ENCODE assay signal across 8 cellular contexts in genomic region chr15:90901159-90901798, GRCh38. TPM values are rescaled to one million over a fixed set of nuclear protein-coding genes. Genes with fewer than 3 reads are reported as not detected.
DNase-seq lines count a peak whose midpoint lies in the region; ATAC-seq, FAIRE-seq and TF ChIP-seq lines count a peak whose summit lies in the region.
"Not testable (repeated sequence)": the region's sequence is repeated elsewhere in the genome, so short reads cannot be mapped to it uniquely, and the experiment has no call there.

No MANE protein-coding gene starts in this region.

- H3K4me3 Mint-ChIP-seq in activated CD8-positive, alpha-beta T cell treated with anti-CD3 and anti-CD28 coated beads for 36 hours, result peak overlapping the region; percentile 85
- H3K4me3 Mint-ChIP-seq in glutamatergic neuron (ENCODE audit: unreplicated experiment), result peak overlapping the region; percentile 89
- H3K4me3 Mint-ChIP-seq in type B pancreatic cell, result peak overlapping the region; percentile 94

- peak overlapping the region; percentile 54 for H2AFZ ChIP-seq in GM12878 (ENCODE audit: control insufficient read depth, low read depth, low read length)

- not testable (repeated sequence) for TF ChIP-seq EP300 in GM12878 (IDR thresholded peaks at IDR 0.05; ENCODE audit: borderline replicate concordance in 1 of 2, control insufficient read depth in 1 of 2, low read depth in 2 of 2, low read length in 2 of 2)

- H3K36me3 ChIP-seq in GM12878 (ENCODE audit: control insufficient read depth in 2 of 2, insufficient read depth in 2 of 2, low read length in 1 of 2) (peaks cover 8 to 14% of the 10 kb centered on the region in 2 experiments; a peak in 3 of 4 replicates), mucosa of stomach (ENCODE audit: control insufficient read depth, insufficient read depth, low read length) (peaks cover 14% of the 10 kb centered on the region), psoas muscle (ENCODE audit: insufficient read depth in 1 of 2, low read depth in 1 of 2) (peaks cover 0 to 24% of the 10 kb centered on the region in 2 donors)

- in situ Hi-C loops in GM12878 (cut with MboI), result not testable (repeated sequence)

- peaks cover 19% of the 10 kb centered on the region for H3K36me3 Mint-ChIP-seq in activated CD8-positive, alpha-beta T cell treated with anti-CD3 and anti-CD28 coated beads for 36 hours (ENCODE audit: low read depth)
- not testable (repeated sequence) for H3K36me3 Mint-ChIP-seq in glutamatergic neuron (ENCODE audit: unreplicated experiment); type B pancreatic cell

- not testable (repeated sequence) for DNase-seq in GM12864 (ENCODE audit: low read depth); activated CD8-positive, alpha-beta T cell treated with anti-CD3 and anti-CD28 coated beads for 36 hours; GM12878 (ENCODE audit: low read depth, low spot score); glutamatergic neuron; type B pancreatic cell (ENCODE audit: extremely low spot score, unreplicated experiment)
- peak; percentile 68 for DNase-seq in OCI-M1 (lab: John Stamatoyannopoulos, UW)
- DNase-seq in psoas muscle, result peak in 1 of 2 donors; percentile 23

- not testable (repeated sequence) for FAIRE-seq in GM12878 (lab: Jason Lieb, UNC)

- H3K79me2 ChIP-seq in GM12878 (ENCODE audit: control insufficient read depth, insufficient read depth, low read length), result peaks cover 18% of the 10 kb centered on the region

- RAD21 ChIA-PET in GM12878 (lab: Charles Lee; ENCODE audit: unreplicated experiment), result interaction anchor here (1.1 to 9.2 kb wide), 4 partner anchors 15 to 53 kb away, joined by 3 to 193 read pairs (median 20); partner anchors contain the start of genes HDDC3, RCCD1 and UNC45A

- H3K4me1 ChIP-seq in GM12878 (ENCODE audit: control insufficient read depth, insufficient read depth, low read length) (peaks cover 29% of the 10 kb centered on the region), mucosa of stomach (ENCODE audit: control insufficient read depth, insufficient read depth, low read length) (peaks cover 18% of the 10 kb centered on the region), psoas muscle (peaks cover 20% of the 10 kb centered on the region)

- SMC1A ChIA-PET in GM12878 (lab: Charles Lee; ENCODE audit: uncharacterized antibody, unreplicated experiment), result interaction anchor here (0.6 to 12.3 kb wide), 7 partner anchors 24 to 186 kb away, joined by 3 to 225 read pairs (median 3); partner anchors contain the start of genes HDDC3 and UNC45A

- peak overlapping the region; percentile 46 for H3K4me2 ChIP-seq in GM12878 (ENCODE audit: control insufficient read depth, insufficient read depth)

- H3K9me3 ChIP-seq in GM12878 (replicated peaks; ENCODE audit: control insufficient read depth, insufficient read depth, low read length); mucosa of stomach (ENCODE audit: control insufficient read depth, low read length); psoas muscle: not testable (repeated sequence)

- H3K9me3 Mint-ChIP-seq in activated CD8-positive, alpha-beta T cell treated with anti-CD3 and anti-CD28 coated beads for 36 hours; glutamatergic neuron (ENCODE audit: unreplicated experiment); type B pancreatic cell: not testable (repeated sequence)

- peaks cover 24% of the 10 kb centered on the region for H3K4me1 Mint-ChIP-seq in activated CD8-positive, alpha-beta T cell treated with anti-CD3 and anti-CD28 coated beads for 36 hours (ENCODE audit: low read depth)
- H3K4me1 Mint-ChIP-seq in glutamatergic neuron (ENCODE audit: low read depth, unreplicated experiment); type B pancreatic cell (ENCODE audit: unreplicated experiment): not testable (repeated sequence)

- TF ChIP-seq POLR2A in GM12878 (IDR thresholded peaks at IDR 0.05; ENCODE audit: low read depth, low read length), result not testable (repeated sequence)

- POLR2A ChIA-PET in activated CD8-positive, alpha-beta T cell treated with anti-CD3 and anti-CD28 coated beads for 36 hours (lab: Charles Lee), result interaction anchor here (0.6 to 14.2 kb wide), 8 partner anchors 7 to 935 kb away, joined by 3 to 133 read pairs (median 4); partner anchors contain the start of genes HDDC3, RCCD1 and UNC45A
- POLR2A ChIA-PET in GM12878 (lab: Charles Lee), result interaction anchor here (0.6 to 7.6 kb wide), 5 partner anchors 23 to 245 kb away, joined by 3 to 113 read pairs (median 3); partner anchors contain the start of genes HDDC3 and UNC45A

- not testable (repeated sequence) for H3K27me3 Mint-ChIP-seq in activated CD8-positive, alpha-beta T cell treated with anti-CD3 and anti-CD28 coated beads for 36 hours; type B pancreatic cell
- peaks cover 11% of the 10 kb centered on the region for H3K27me3 Mint-ChIP-seq in glutamatergic neuron (ENCODE audit: unreplicated experiment)

- WGBS in GM12878 (ENCODE audit: insufficient coverage, insufficient replicate concordance, low lambda C conversion rate, missing lambda C conversion rate), result 48% methylated on average over 6 of the region's 6 CpGs
- WGBS in psoas muscle, 3 donors, result 82 to 90% (median 85%) methylated on average over 6 of the region's 6 CpGs

- intact Hi-C loops in activated CD8-positive, alpha-beta T cell treated with anti-CD3 and anti-CD28 coated beads for 36 hours (cut with micrococcal nuclease); GM12878 (cut with micrococcal nuclease; ENCODE audit: unreplicated experiment); psoas muscle (cut with DNase I): not testable (repeated sequence)

- not testable (repeated sequence) for TF ChIP-seq RAD21 in GM12878 (IDR thresholded peaks at IDR 0.05; ENCODE audit: insufficient read depth, low read depth, low read length)

- CTCF ChIA-PET in activated CD8-positive, alpha-beta T cell treated with anti-CD3 and anti-CD28 coated beads for 36 hours (lab: Charles Lee), result interaction anchor here (0.6 to 16.4 kb wide), 7 partner anchors 16 to 301 kb away, joined by 3 to 255 read pairs (median 7); partner anchors contain the start of genes BLM, FES, HDDC3 and UNC45A
- CTCF ChIA-PET in GM12878 (lab: Yijun Ruan, JAX), result interaction anchor here (0.7 to 15.1 kb wide), 8 partner anchors 12 to 365 kb away, joined by 3 to 480 read pairs (median 4); partner anchors contain the start of genes HDDC3 and UNC45A

- not testable (repeated sequence) for H3K27me3 ChIP-seq in GM12878 (replicated peaks in 1 of 2; ENCODE audit: control insufficient read depth in 2 of 2, insufficient read depth in 2 of 2, low read length in 1 of 2); mucosa of stomach (ENCODE audit: control insufficient read depth, insufficient read depth, low read length); psoas muscle (ENCODE audit: insufficient read depth in 3 of 3, low read length in 2 of 3)

- not testable (repeated sequence) for BruUV-seq in GM12878 (replicated peaks; lab: Mats Ljungman, UMichigan)

- H3K4me3 ChIP-seq in GM12864 (ENCODE audit: low read depth, low read length) (peak overlapping the region; percentile 84; the same call in 1 of the 2 replicates), GM12878 (peak overlapping the region; percentile 67), mucosa of stomach (ENCODE audit: low read length) (peak overlapping the region; percentile 85), psoas muscle (peak overlapping the region; percentile 69)

- not testable (repeated sequence) for H4K20me1 ChIP-seq in GM12878 (ENCODE audit: control insufficient read depth, insufficient read depth)

- H3K27ac Mint-ChIP-seq in activated CD8-positive, alpha-beta T cell treated with anti-CD3 and anti-CD28 coated beads for 36 hours, result peak overlapping the region; percentile 94
- H3K27ac Mint-ChIP-seq in glutamatergic neuron (ENCODE audit: unreplicated experiment), result not testable (repeated sequence)
- peak overlapping the region; percentile 92 for H3K27ac Mint-ChIP-seq in type B pancreatic cell

- not testable (repeated sequence) for TF ChIP-seq CTCF in GM12864 (IDR thresholded peaks at IDR 0.05; ENCODE audit: low read depth, low read length, missing control alignments); activated CD8-positive, alpha-beta T cell treated with anti-CD3 and anti-CD28 coated beads for 36 hours (IDR thresholded peaks at IDR 0.05); GM12878 (IDR thresholded peaks at IDR 0.05 in 2 of 3, conservative IDR thresholded peaks at IDR 0.05 in 1 of 3; ENCODE audit: control insufficient read depth in 2 of 3, extremely low read depth in 1 of 3, insufficient read depth in 1 of 3, low read depth in 3 of 3, low read length in 3 of 3); glutamatergic neuron (IDR thresholded peaks at IDR 0.05; ENCODE audit: partially characterized antibody, unreplicated experiment); psoas muscle (IDR thresholded peaks at IDR 0.05); type B pancreatic cell (conservative IDR thresholded peaks at IDR 0.05)

- not testable (repeated sequence) for ATAC-seq in activated CD8-positive, alpha-beta T cell treated with anti-CD3 and anti-CD28 coated beads for 36 hours; GM12878; psoas muscle

- H3K9ac ChIP-seq in GM12878 (ENCODE audit: control insufficient read depth, insufficient read depth, low read length) (peak overlapping the region; percentile 54), mucosa of stomach (ENCODE audit: low read length) (peak overlapping the region; percentile 84)

- H3K27ac ChIP-seq in GM12878 (ENCODE audit: control insufficient read depth, insufficient read depth) (peak overlapping the region; percentile 62), psoas muscle (peak overlapping the region; percentile 95)

RNA-seq across cellular contexts. Expression of gene MAN2A2, which starts 1.8 kb away (rescaled TPM):
- 10 to 100 TPM; 85.0 to 87.7 TPM for total RNA-seq in activated CD8-positive, alpha-beta T cell treated with anti-CD3 and anti-CD28 coated beads for 36 hours
- 183 and 231 TPM in 2 replicates for total RNA-seq in GM12878 (2013; cell fraction: nucleolus; rRNA removed)
- total RNA-seq in GM12878 (2014; rRNA removed), result 25.4 and 29.5 TPM in 2 replicates
- total RNA-seq in GM12878 (2014; rRNA removed; fragmentation: Illumina TruSeq; extraction: Trizol), result 16.6 and 18.0 TPM in 2 replicates
- 62.4 and 79.4 TPM in 2 replicates for total RNA-seq in GM12878 (2021)
- 21.4 TPM for polyA plus RNA-seq in GM12878 (2011; ENCODE audit: low read depth)
- polyA plus RNA-seq in GM12878 (2011; rRNA removed), result 19.4 and 38.9 TPM in 2 replicates
- 46.4 and 74.6 TPM in 2 replicates for polyA plus RNA-seq in GM12878 (2011; cell fraction: cytosol; rRNA removed)
- 937 and 972 TPM in 2 replicates for polyA plus RNA-seq in GM12878 (2011; cell fraction: nucleus; rRNA removed)
- polyA plus RNA-seq in GM12878 (2012), result 39.6 and 54.1 TPM in 2 replicates
- polyA plus RNA-seq in GM12878 (2014; fragmentation: Illumina TruSeq; extraction: Trizol), result 26.9 and 47.8 TPM in 2 replicates
- 1 to 10 TPM; 4.2 to 4.4 TPM for polyA plus RNA-seq in GM12878 (2014; fragmentation: Nextera tagmentation; extraction: Ambion mirVana)
- polyA plus RNA-seq in GM12878 (2014; rRNA removed), result 66.4 and 71.1 TPM in 2 replicates
- 10 to 100 TPM; 13.7 to 16.8 TPM for polyA plus RNA-seq in GM12878 (2016; fragmentation: Nextera tagmentation; extraction: Ambion mirVana)
- polyA minus RNA-seq in GM12878 (2011; rRNA and poly(A)+ RNA removed), result 36.3 and 44.3 TPM in 2 replicates
- 8.0 and 15.0 TPM in 2 replicates for polyA minus RNA-seq in GM12878 (2011; cell fraction: cytosol; rRNA and poly(A)+ RNA removed)
- polyA minus RNA-seq in GM12878 (2011; cell fraction: nucleus; rRNA and poly(A)+ RNA removed), result 124 and 200 TPM in 2 replicates
- 81.8 TPM for total RNA-seq in glutamatergic neuron (ENCODE audit: unreplicated experiment)
- 100 to 1,000 TPM in 3 of 4 donors, 10 to 100 TPM in 1; 73.0 to 127 (median 121) TPM for total RNA-seq in psoas muscle
- 100 to 1,000 TPM in 1 of 3 donors, 10 to 100 TPM in 2; 22.9 to 111 (median 41.5) TPM for polyA plus RNA-seq in psoas muscle
- 43.0 and 60.2 TPM in 2 replicates for total RNA-seq in type B pancreatic cell (ENCODE audit: low replicate concordance)

RNA-seq across cellular contexts. Expression of gene FES, which starts 17.0 kb away (rescaled TPM):
- 1 to 10 TPM; 4.1 to 4.6 TPM for total RNA-seq in activated CD8-positive, alpha-beta T cell treated with anti-CD3 and anti-CD28 coated beads for 36 hours
- 21.3 and 22.9 TPM in 2 replicates for total RNA-seq in GM12878 (2013; cell fraction: nucleolus; rRNA removed)
- total RNA-seq in GM12878 (2014; rRNA removed), result 19.5 and 21.7 TPM in 2 replicates
- 6.1 and 7.0 TPM in 2 replicates for total RNA-seq in GM12878 (2014; rRNA removed; fragmentation: Illumina TruSeq; extraction: Trizol)
- total RNA-seq in GM12878 (2021), result 17.7 and 23.9 TPM in 2 replicates
- 2.3 TPM for polyA plus RNA-seq in GM12878 (2011; ENCODE audit: low read depth)
- 0.07 and 0.09 TPM in 2 replicates for polyA plus RNA-seq in GM12878 (2011; rRNA removed)
- polyA plus RNA-seq in GM12878 (2011; cell fraction: cytosol; rRNA removed), result 0.12 and 0.13 TPM in 2 replicates
- 0.28 and 0.34 TPM in 2 replicates for polyA plus RNA-seq in GM12878 (2011; cell fraction: nucleus; rRNA removed)
- 6.4 and 6.7 TPM in 2 replicates for polyA plus RNA-seq in GM12878 (2012)
- 0.60 and 3.8 TPM in 2 replicates for polyA plus RNA-seq in GM12878 (2014; fragmentation: Illumina TruSeq; extraction: Trizol)
- polyA plus RNA-seq in GM12878 (2014; fragmentation: Nextera tagmentation; extraction: Ambion mirVana), result 1 to 10 TPM in 1 of 2 experiments, under 1 TPM in 1; 0.56 to 1.0 TPM
- 14.6 and 20.6 TPM in 2 replicates for polyA plus RNA-seq in GM12878 (2014; rRNA removed)
- 10 to 100 TPM; 12.7 to 16.1 TPM for polyA plus RNA-seq in GM12878 (2016; fragmentation: Nextera tagmentation; extraction: Ambion mirVana)
- 0.10 TPM in 1 of 2 replicates, not detected in the other for polyA minus RNA-seq in GM12878 (2011; rRNA and poly(A)+ RNA removed)
- 0.83 TPM in 1 of 2 replicates, not detected in the other for polyA minus RNA-seq in GM12878 (2011; cell fraction: cytosol; rRNA and poly(A)+ RNA removed)
- polyA minus RNA-seq in GM12878 (2011; cell fraction: nucleus; rRNA and poly(A)+ RNA removed), result 0.73 and 0.96 TPM in 2 replicates
- total RNA-seq in glutamatergic neuron (ENCODE audit: unreplicated experiment), result 3.3 TPM
- 1 to 10 TPM; 6.7 to 7.7 (median 7.2) TPM for total RNA-seq in psoas muscle
- polyA plus RNA-seq in psoas muscle, result 1 to 10 TPM; 4.2 to 8.1 (median 5.5) TPM
- 3.1 TPM in 2 replicates for total RNA-seq in type B pancreatic cell (ENCODE audit: low replicate concordance)

RNA-seq across cellular contexts. Expression of gene HDDC3, which starts 31.1 kb away (rescaled TPM):
- 10 to 100 TPM; 34.2 to 35.6 TPM for total RNA-seq in activated CD8-positive, alpha-beta T cell treated with anti-CD3 and anti-CD28 coated beads for 36 hours
- 34.1 and 48.7 TPM in 2 replicates for total RNA-seq in GM12878 (2013; cell fraction: nucleolus; rRNA removed)
- 25.7 and 27.7 TPM in 2 replicates for total RNA-seq in GM12878 (2014; rRNA removed)
- total RNA-seq in GM12878 (2014; rRNA removed; fragmentation: Illumina TruSeq; extraction: Trizol), result 19.9 and 21.0 TPM in 2 replicates
- 20.3 and 24.6 TPM in 2 replicates for total RNA-seq in GM12878 (2021)
- 8.8 TPM for polyA plus RNA-seq in GM12878 (2011; ENCODE audit: low read depth)
- polyA plus RNA-seq in GM12878 (2011; rRNA removed), result 15.2 and 19.3 TPM in 2 replicates
- 24.1 and 26.6 TPM in 2 replicates for polyA plus RNA-seq in GM12878 (2011; cell fraction: cytosol; rRNA removed)
- polyA plus RNA-seq in GM12878 (2011; cell fraction: nucleus; rRNA removed), result 18.4 and 21.1 TPM in 2 replicates
- polyA plus RNA-seq in GM12878 (2012), result 11.5 and 16.8 TPM in 2 replicates
- 22.2 and 25.7 TPM in 2 replicates for polyA plus RNA-seq in GM12878 (2014; fragmentation: Illumina TruSeq; extraction: Trizol)
- 1 to 10 TPM; 5.6 to 9.0 TPM for polyA plus RNA-seq in GM12878 (2014; fragmentation: Nextera tagmentation; extraction: Ambion mirVana)
- 30.4 and 32.2 TPM in 2 replicates for polyA plus RNA-seq in GM12878 (2014; rRNA removed)
- polyA plus RNA-seq in GM12878 (2016; fragmentation: Nextera tagmentation; extraction: Ambion mirVana), result 10 to 100 TPM; 35.9 to 39.5 TPM
- polyA minus RNA-seq in GM12878 (2011; rRNA and poly(A)+ RNA removed), result 22.6 and 28.6 TPM in 2 replicates
- polyA minus RNA-seq in GM12878 (2011; cell fraction: cytosol; rRNA and poly(A)+ RNA removed), result 5.5 and 6.2 TPM in 2 replicates
- polyA minus RNA-seq in GM12878 (2011; cell fraction: nucleus; rRNA and poly(A)+ RNA removed), result 24.1 and 39.4 TPM in 2 replicates
- 10.7 TPM for total RNA-seq in glutamatergic neuron (ENCODE audit: unreplicated experiment)
- total RNA-seq in psoas muscle, result 10 to 100 TPM in 3 of 4 donors, 1 to 10 TPM in 1; 9.9 to 25.5 (median 12.9) TPM
- polyA plus RNA-seq in psoas muscle, result 10 to 100 TPM in 2 of 3 donors, 1 to 10 TPM in 1; 7.2 to 23.9 (median 14.0) TPM
- total RNA-seq in type B pancreatic cell (ENCODE audit: low replicate concordance), result 16.8 and 18.9 TPM in 2 replicates

RNA-seq across cellular contexts. Expression of gene FURIN, which starts 32.9 kb away (rescaled TPM):
- 100 to 1,000 TPM; 111 to 117 TPM for total RNA-seq in activated CD8-positive, alpha-beta T cell treated with anti-CD3 and anti-CD28 coated beads for 36 hours
- 47.7 and 63.7 TPM in 2 replicates for total RNA-seq in GM12878 (2013; cell fraction: nucleolus; rRNA removed)
- total RNA-seq in GM12878 (2014; rRNA removed) (20.8 and 24.5 TPM in 2 replicates), GM12878 (2014; rRNA removed; fragmentation: Illumina TruSeq; extraction: Trizol) (9.9 and 11.2 TPM in 2 replicates), GM12878 (2021) (36.9 and 39.9 TPM in 2 replicates), glutamatergic neuron (ENCODE audit: unreplicated experiment) (26.5 TPM), psoas muscle (10 to 100 TPM; 27.2 to 67.8 (median 55.7) TPM), type B pancreatic cell (ENCODE audit: low replicate concordance) (37.7 and 62.1 TPM in 2 replicates)
- polyA plus RNA-seq in GM12878 (2011; ENCODE audit: low read depth), result 10.8 TPM
- polyA plus RNA-seq in GM12878 (2011; rRNA removed) (1.9 and 5.6 TPM in 2 replicates), GM12878 (2014; fragmentation: Illumina TruSeq; extraction: Trizol) (3.3 and 10.1 TPM in 2 replicates), GM12878 (2014; fragmentation: Nextera tagmentation; extraction: Ambion mirVana) (1 to 10 TPM in 1 of 2 experiments, under 1 TPM in 1; 0.47 to 1.3 TPM), GM12878 (2014; rRNA removed) (23.2 and 26.3 TPM in 2 replicates), GM12878 (2016; fragmentation: Nextera tagmentation; extraction: Ambion mirVana) (1 to 10 TPM; 5.6 to 5.9 TPM), psoas muscle (10 to 100 TPM; 37.6 to 99.3 (median 40.8) TPM)
- 8.3 and 8.8 TPM in 2 replicates for polyA plus RNA-seq in GM12878 (2011; cell fraction: cytosol; rRNA removed)
- 11.4 and 16.8 TPM in 2 replicates for polyA plus RNA-seq in GM12878 (2011; cell fraction: nucleus; rRNA removed)
- 21.1 and 27.0 TPM in 2 replicates for polyA plus RNA-seq in GM12878 (2012)
- polyA minus RNA-seq in GM12878 (2011; rRNA and poly(A)+ RNA removed), result 7.2 and 13.4 TPM in 2 replicates
- polyA minus RNA-seq in GM12878 (2011; cell fraction: cytosol; rRNA and poly(A)+ RNA removed), result 5.5 and 10.8 TPM in 2 replicates
- polyA minus RNA-seq in GM12878 (2011; cell fraction: nucleus; rRNA and poly(A)+ RNA removed), result 5.2 and 5.9 TPM in 2 replicates

RNA-seq across cellular contexts. Expression of gene UNC45A, which starts 33.8 kb away (rescaled TPM):
- total RNA-seq in activated CD8-positive, alpha-beta T cell treated with anti-CD3 and anti-CD28 coated beads for 36 hours, result 10 to 100 TPM; 65.0 to 66.8 TPM
- total RNA-seq in GM12878 (2013; cell fraction: nucleolus; rRNA removed), result 81.1 and 96.0 TPM in 2 replicates
- 31.6 and 40.4 TPM in 2 replicates for total RNA-seq in GM12878 (2014; rRNA removed)
- 21.3 TPM in 2 replicates for total RNA-seq in GM12878 (2014; rRNA removed; fragmentation: Illumina TruSeq; extraction: Trizol)
- total RNA-seq in GM12878 (2021), result 56.3 and 58.9 TPM in 2 replicates
- polyA plus RNA-seq in GM12878 (2011; ENCODE audit: low read depth), result 23.7 TPM
- polyA plus RNA-seq in GM12878 (2011; rRNA removed), result 24.2 and 40.5 TPM in 2 replicates
- 45.4 and 64.5 TPM in 2 replicates for polyA plus RNA-seq in GM12878 (2011; cell fraction: cytosol; rRNA removed)
- 188 and 193 TPM in 2 replicates for polyA plus RNA-seq in GM12878 (2011; cell fraction: nucleus; rRNA removed)
- polyA plus RNA-seq in GM12878 (2012), result 43.0 and 46.7 TPM in 2 replicates
- 12.6 and 22.1 TPM in 2 replicates for polyA plus RNA-seq in GM12878 (2014; fragmentation: Illumina TruSeq; extraction: Trizol)
- 10 to 100 TPM; 10.3 to 19.8 TPM for polyA plus RNA-seq in GM12878 (2014; fragmentation: Nextera tagmentation; extraction: Ambion mirVana)
- polyA plus RNA-seq in GM12878 (2014; rRNA removed), result 44.5 and 48.8 TPM in 2 replicates
- 10 to 100 TPM; 56.6 to 57.8 TPM for polyA plus RNA-seq in GM12878 (2016; fragmentation: Nextera tagmentation; extraction: Ambion mirVana)
- 53.8 and 78.0 TPM in 2 replicates for polyA minus RNA-seq in GM12878 (2011; rRNA and poly(A)+ RNA removed)
- 17.4 and 27.0 TPM in 2 replicates for polyA minus RNA-seq in GM12878 (2011; cell fraction: cytosol; rRNA and poly(A)+ RNA removed)
- 46.8 and 70.7 TPM in 2 replicates for polyA minus RNA-seq in GM12878 (2011; cell fraction: nucleus; rRNA and poly(A)+ RNA removed)
- 65.1 TPM for total RNA-seq in glutamatergic neuron (ENCODE audit: unreplicated experiment)
- 10 to 100 TPM; 11.0 to 17.5 (median 12.1) TPM for total RNA-seq in psoas muscle
- polyA plus RNA-seq in psoas muscle, result 10 to 100 TPM in 2 of 3 donors, 1 to 10 TPM in 1; 9.2 to 15.3 (median 11.2) TPM
- 78.9 and 80.2 TPM in 2 replicates for total RNA-seq in type B pancreatic cell (ENCODE audit: low replicate concordance)
